8 cellular contexts compared by ENCODE assay signal in the genomic region with DNA sequence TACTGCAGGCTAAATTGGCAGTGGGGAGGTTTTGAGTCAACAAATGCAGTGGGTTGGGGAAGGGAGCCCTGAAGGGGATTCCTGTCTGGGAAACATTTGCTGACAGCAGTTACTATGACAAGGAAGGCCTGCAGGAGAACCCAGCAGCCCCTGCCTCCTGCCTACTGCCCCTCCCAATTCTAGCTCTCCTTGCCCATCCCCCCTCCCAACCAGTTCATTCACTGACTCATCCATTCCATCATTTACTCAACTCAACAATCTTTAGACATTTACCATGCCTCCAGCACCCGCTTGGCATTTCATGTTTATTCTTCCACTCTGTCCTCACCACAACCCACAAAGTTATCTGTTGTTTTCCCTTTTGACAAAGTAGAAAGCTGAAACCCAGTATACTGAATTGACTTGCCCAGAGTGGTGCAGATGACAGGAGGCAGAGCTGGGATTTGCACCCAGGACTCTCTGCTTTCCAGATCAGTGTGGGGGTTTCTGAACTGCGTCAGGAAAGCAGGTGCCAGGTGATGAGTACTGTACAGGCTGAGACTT.
DNase-seq lines count a peak whose midpoint lies in the region.

No MANE protein-coding gene starts in this region.

- DNase-seq in A172 (ENCODE audit: low spot score) (peak; percentile 86), HT1080 (ENCODE audit: low read depth) (peak; percentile 77), iPS-NIHi11 (ENCODE audit: low spot score) (peak; percentile 55), DMS 273 (lab: John Stamatoyannopoulos, UW; ENCODE audit: unreplicated experiment) (no peak), SHP77 treated with DMSO at 0.1 percent for 48 hours (lab: John Stamatoyannopoulos, UW) (no peak), NCI-H128 (lab: John Stamatoyannopoulos, UW; ENCODE audit: unreplicated experiment) (no peak)
- peak; percentile 66 for DNase-seq in activated CD8-positive, alpha-beta memory T cell treated with anti-CD3 and anti-CD28 coated beads, Interleukin-2, amount 50 U/mL, for 48 hours
- DNase-seq in activated CD4-positive, CD25-positive, alpha-beta regulatory T cell (lab: John Stamatoyannopoulos, UW) = no peak

Comparison
In these comparisons a context has a peak if more than half of its experiments do, and no peak if none do; other contexts are left out.
1. DNase-seq: peak in A172 (single experiment), HT1080 (single experiment), activated CD8-positive, alpha-beta memory T cell treated with anti-CD3 and anti-CD28 coated beads, Interleukin-2, amount 50 U/mL, for 48 hours (single experiment) and iPS-NIHi11 (single experiment); none in DMS 273 (single experiment), SHP77 treated with DMSO at 0.1 percent for 48 hours (single experiment), NCI-H128 (single experiment) and activated CD4-positive, CD25-positive, alpha-beta regulatory T cell (0 of 4).